In genomic region chr3:172137287-172138030, GRCh38 we compare ENCODE assay signal across 10 cellular contexts.
DNase-seq lines count a peak whose midpoint lies in the region; ATAC-seq, FAIRE-seq and TF ChIP-seq lines count a peak whose summit lies in the region.
"Had no signal": no experiment of that assay in that cellular context is flagged by ENCODE, and none has a peak within 500 bp of the region (broad histone marks: within the 10 kb centered on the region; RNA-seq: fewer than 3 reads in every experiment).

No MANE protein-coding gene starts in this region.

- CTCF ChIA-PET in CD8-positive, alpha-beta T cell (lab: Charles Lee), result no interaction called here

- TF ChIP-seq CTCF in CD8-positive, alpha-beta T cell (IDR thresholded peaks at IDR 0.05), result no peak
- TF ChIP-seq CTCF in fibroblast of pulmonary artery (IDR thresholded peaks at IDR 0.05; ENCODE audit: low read length, missing control alignments) (no peak), pancreas (IDR thresholded peaks at IDR 0.05) (no peak), neural progenitor cell (IDR thresholded peaks at IDR 0.05) (no peak), dorsolateral prefrontal cortex (IDR thresholded peaks at IDR 0.05 in 54 of 56, conservative IDR thresholded peaks at IDR 0.05 in 2 of 56; ENCODE audit: low read depth in 1 of 56, partially characterized antibody in 56 of 56) (no peak)

- H4K20me1 ChIP-seq in neural progenitor cell (ENCODE audit: low read depth), result peaks cover 46% of the 10 kb centered on the region

- H3K9ac ChIP-seq in SK-N-MC (ENCODE audit: insufficient read length), result no peak overlapping the region
- no peak overlapping the region for H3K9ac ChIP-seq in neural progenitor cell

- intact Hi-C loops in CD8-positive, alpha-beta T cell (cut with DNase I, micrococcal nuclease), result no loop called here
- intact Hi-C loops in pancreas (cut with DNase I), result no loop called here
- intact Hi-C loops in dorsolateral prefrontal cortex (cut with DNase I), result loop anchor here in 1 of 2 donors (5.0 kb wide), 1 partner anchor 100 kb away; the partner anchor contains the start of gene FNDC3B
- intact Hi-C loops in posterior vena cava (cut with DNase I), result loop anchor here in 1 of 2 donors (2.0 kb wide), 1 partner anchor 305 kb away; no protein-coding TSS in a partner anchor

- H3K27ac Mint-ChIP-seq in CD8-positive, alpha-beta T cell, result peak overlapping the region; percentile 7
- H3K27ac Mint-ChIP-seq in neural progenitor cell, result no peak overlapping the region
- H3K27ac Mint-ChIP-seq: activated naive CD8-positive, alpha-beta T cell treated with anti-CD3 and anti-CD28 coated beads, Interleukin-2, amount 10 ng/mL, durations not matched to agents 7 days and 5 days had no signal

- H3F3A ChIP-seq in neural progenitor cell (ENCODE audit: low read depth), result peaks cover 7% of the 10 kb centered on the region

- no peak overlapping the region for H3K27ac ChIP-seq in CD8-positive, alpha-beta T cell (ENCODE audit: low read depth, low read length)
- peak overlapping the region; percentile 87 for H3K27ac ChIP-seq in SK-N-MC
- peak overlapping the region in 2 of 4 donors; percentile 77 to 79 for H3K27ac ChIP-seq in pancreas
- no peak overlapping the region for H3K27ac ChIP-seq in neural progenitor cell
- no peak overlapping the region for H3K27ac ChIP-seq in dorsolateral prefrontal cortex

- no peaks in the 10 kb centered on the region for H3K27me3 ChIP-seq in CD8-positive, alpha-beta T cell (ENCODE audit: insufficient read depth, low read length)
- H3K27me3 ChIP-seq in pancreas (no peaks in the 10 kb centered on the region), neural progenitor cell (no peaks in the 10 kb centered on the region), dorsolateral prefrontal cortex (no peaks in the 10 kb centered on the region)

- FAIRE-seq in pancreas (lab: Jason Lieb, UNC), result no peak

- peaks cover 46% of the 10 kb centered on the region for H3K4me1 Mint-ChIP-seq in CD8-positive, alpha-beta T cell (ENCODE audit: low read depth)
- peaks cover 74% of the 10 kb centered on the region for H3K4me1 Mint-ChIP-seq in neural progenitor cell

- WGBS in pancreas, 2 donors, result 12 to 17% methylated on average over 2 of the region's 2 CpGs

- POLR2A ChIA-PET in CD8-positive, alpha-beta T cell (lab: Charles Lee), result interaction anchor here (0.8 kb wide), 1 partner anchor 9 kb away, joined by 3 read pairs; no protein-coding TSS in a partner anchor

- H3K4me2 ChIP-seq in neural progenitor cell, result no peak overlapping the region

- H3K36me3 ChIP-seq in CD8-positive, alpha-beta T cell (ENCODE audit: insufficient read depth, low read length), result no peaks in the 10 kb centered on the region
- H3K36me3 ChIP-seq in SK-N-MC (ENCODE audit: insufficient read depth, low read length) (no peaks in the 10 kb centered on the region; the same call in 1 of the 2 replicates), pancreas (no peaks in the 10 kb centered on the region), neural progenitor cell (no peaks in the 10 kb centered on the region)

- no peak overlapping the region for H3K4me3 ChIP-seq in CD8-positive, alpha-beta T cell (ENCODE audit: low read depth, low read length)
- no peak overlapping the region; the same call in 1 of the 2 replicates for H3K4me3 ChIP-seq in SK-N-MC
- no peak overlapping the region for H3K4me3 ChIP-seq in fibroblast of pulmonary artery (replicated peaks; ENCODE audit: low read depth, low read length)
- no peak overlapping the region for H3K4me3 ChIP-seq in pancreas
- no peak overlapping the region for H3K4me3 ChIP-seq in neural progenitor cell
- H3K4me3 ChIP-seq in dorsolateral prefrontal cortex, result no peak overlapping the region

- H3K79me2 ChIP-seq in neural progenitor cell (ENCODE audit: low read depth), result peaks cover 40% of the 10 kb centered on the region

- H3K27me3 Mint-ChIP-seq in CD8-positive, alpha-beta T cell (ENCODE audit: low read depth), result no peaks in the 10 kb centered on the region
- H3K27me3 Mint-ChIP-seq in neural progenitor cell (ENCODE audit: insufficient read depth, low read depth), result peaks cover 2% of the 10 kb centered on the region
- H3K27me3 Mint-ChIP-seq: activated naive CD8-positive, alpha-beta T cell treated with anti-CD3 and anti-CD28 coated beads, Interleukin-2, amount 10 ng/mL, durations not matched to agents 7 days and 5 days had no signal

- H3K9me3 Mint-ChIP-seq in CD8-positive, alpha-beta T cell, result no peaks in the 10 kb centered on the region
- peaks cover 2% of the 10 kb centered on the region for H3K9me3 Mint-ChIP-seq in neural progenitor cell

- H2AFZ ChIP-seq in neural progenitor cell (replicated peaks), result no peak overlapping the region

- DNase-seq in CD8-positive, alpha-beta T cell, result no peak
- no peak for DNase-seq in SK-N-MC (ENCODE audit: low read depth, low spot score)
- peak; percentile 87 for DNase-seq in fibroblast of pulmonary artery (ENCODE audit: low read depth)
- DNase-seq in pancreas, result no peak
- no peak for DNase-seq in neural progenitor cell (ENCODE audit: low spot score)
- DNase-seq in dorsolateral prefrontal cortex, result no peak
- DNase-seq in cerebellar cortex (ENCODE audit: low spot score), result no peak
- no peak for DNase-seq in posterior vena cava (ENCODE audit: low spot score)
- DNase-seq: activated naive CD8-positive, alpha-beta T cell treated with anti-CD3 and anti-CD28 coated beads, Interleukin-2, amount 10 ng/mL, durations not matched to agents 7 days and 5 days; DMS 273 treated with DMSO at 0.1 percent for 48 hours had no signal

- no peak overlapping the region for H3K4me3 Mint-ChIP-seq in CD8-positive, alpha-beta T cell
- H3K4me3 Mint-ChIP-seq in neural progenitor cell, result no peak overlapping the region
- H3K4me3 Mint-ChIP-seq: activated naive CD8-positive, alpha-beta T cell treated with anti-CD3 and anti-CD28 coated beads, Interleukin-2, amount 10 ng/mL, durations not matched to agents 7 days and 5 days had no signal

- H3K4me1 ChIP-seq in CD8-positive, alpha-beta T cell (ENCODE audit: insufficient read depth, low read length), result peaks cover 15% of the 10 kb centered on the region
- peaks cover 56 to 89% (median 62%) of the 10 kb centered on the region in 3 donors for H3K4me1 ChIP-seq in pancreas
- peaks cover 48% of the 10 kb centered on the region for H3K4me1 ChIP-seq in neural progenitor cell

- ATAC-seq in CD8-positive, alpha-beta T cell, result no peak
- ATAC-seq in pancreas, result peak in 3 of 4 donors; percentile 3 to 40 (median 30)

- H3K9me3 ChIP-seq in CD8-positive, alpha-beta T cell (ENCODE audit: low read length), result no peaks in the 10 kb centered on the region
- H3K9me3 ChIP-seq in SK-N-MC (ENCODE audit: low read depth, low read length), result no peaks in the 10 kb centered on the region
- H3K9me3 ChIP-seq in pancreas, result no peaks in the 10 kb centered on the region
- no peaks in the 10 kb centered on the region for H3K9me3 ChIP-seq in neural progenitor cell (ENCODE audit: low read depth)

- peaks cover 7% of the 10 kb centered on the region for H3K36me3 Mint-ChIP-seq in CD8-positive, alpha-beta T cell
- H3K36me3 Mint-ChIP-seq in neural progenitor cell, result peaks cover 16% of the 10 kb centered on the region
